Comparison of ENCODE assay signal across 8 cellular contexts in genomic region chr19:5214371-5214770, GRCh38.
"Had no signal": no experiment of that assay in that cellular context is flagged by ENCODE, and none has a peak within 500 bp of the region (broad histone marks: within the 10 kb centered on the region; RNA-seq: fewer than 3 reads in every experiment).

No MANE protein-coding gene starts in this region.

- H3K27ac ChIP-seq: HL-60 had no signal

- H3K4me1 ChIP-seq: HAP-1 had no signal

- H2AFZ ChIP-seq: GM23338 had no signal

- H3K4me3 ChIP-seq: GM23338, HAP-1, K562 had no signal

- H3K9me3 ChIP-seq: HAP-1 had no signal

- DNase-seq: HFFc6, KG1 had no signal

- H3K4me2 ChIP-seq: GM23338 had no signal

- ATAC-seq: GM23338, HCT116, HepG2, K562 had no signal
